In the genomic region with DNA sequence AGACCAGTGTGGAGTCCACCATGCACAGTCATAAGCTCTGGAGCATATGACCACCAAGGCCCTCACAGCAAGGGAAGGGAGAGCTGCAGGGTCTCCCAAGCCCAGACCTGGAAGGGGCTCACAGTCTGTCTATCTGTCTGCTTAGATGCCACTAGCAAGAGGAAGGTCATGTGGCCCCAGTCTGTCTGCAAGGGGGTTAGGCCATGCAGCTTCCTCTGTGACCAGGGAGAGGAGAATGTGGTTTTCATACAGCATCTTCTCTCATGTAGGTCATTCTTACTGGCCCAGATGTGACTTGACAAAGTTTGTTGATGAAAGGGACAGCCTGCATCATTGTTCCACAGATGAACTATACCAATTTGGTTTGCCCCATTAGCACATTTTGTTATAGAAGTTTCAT, we compare ENCODE assay signal across 12 cellular contexts.
"Had no signal": no experiment of that assay in that cellular context is flagged by ENCODE, and none has a peak within 500 bp of the region (broad histone marks: within the 10 kb centered on the region; RNA-seq: fewer than 3 reads in every experiment).

No MANE protein-coding gene starts in this region.

- H3K27ac ChIP-seq: gastroesophageal sphincter, skin epidermis, vagina had no signal

- DNase-seq: activated CD8-positive, alpha-beta memory T cell treated with anti-CD3 and anti-CD28 coated beads, Interleukin-2, amount 50 U/mL, for 48 hours; activated naive CD4-positive, alpha-beta T cell; central memory CD4-positive, alpha-beta T cell; cortex of kidney; effector memory CD4-positive, alpha-beta T cell; kidney; left ventricle myocardium superior; posterior cingulate gyrus; stimulated activated CD4-positive, alpha-beta T cell treated with anti-CD3 and anti-CD28 coated beads, Interleukin-4, amount 100 ng/mL, for 4 hours had no signal

- H3K9me3 ChIP-seq: gastroesophageal sphincter, vagina had no signal

- FAIRE-seq: kidney had no signal

- H3K27me3 ChIP-seq: gastroesophageal sphincter, vagina had no signal

- ATAC-seq: gastroesophageal sphincter, left ventricle myocardium superior had no signal

- H3K4me3 ChIP-seq: gastroesophageal sphincter, skin epidermis, vagina had no signal

- H3K36me3 ChIP-seq: gastroesophageal sphincter, vagina had no signal
